17 cellular contexts compared by ENCODE assay signal in genomic region chr2:184272040-184272439, GRCh38.
"Had no signal": no experiment of that assay in that cellular context is flagged by ENCODE, and none has a peak within 500 bp of the region (broad histone marks: within the 10 kb centered on the region; RNA-seq: fewer than 3 reads in every experiment).

No MANE protein-coding gene starts in this region.

- ATAC-seq: activated CD8-positive, alpha-beta T cell treated with anti-CD3 and anti-CD28 coated beads for 36 hours; activated T-helper 17 cell treated with anti-CD3 and anti-CD28 coated beads, Interleukin-2, amount 50 U/mL, for 72 hours; effector memory CD8-positive, alpha-beta T cell had no signal

- H3K4me3 ChIP-seq: cardiac muscle cell, lung, tibial nerve had no signal

- DNase-seq: activated CD4-positive, alpha-beta T cell treated with anti-CD3 and anti-CD28 coated beads, Interleukin-2, amount 10 ng/mL, durations not matched to agents 24 days and 14 days; activated CD8-positive, alpha-beta T cell treated with anti-CD3 and anti-CD28 coated beads for 36 hours; activated naive CD4-positive, alpha-beta T cell; activated naive CD8-positive, alpha-beta T cell treated with anti-CD3 and anti-CD28 coated beads, Interleukin-2, amount 10 ng/mL, durations not matched to agents 7 days and 5 days; activated T-cell treated with anti-CD3 and anti-CD28 coated beads, Interleukin-2, amount 50 U/mL, for 1 hour; amygdala; dermis blood vessel endothelial cell; effector memory CD8-positive, alpha-beta T cell; posterior cingulate gyrus; retina; stimulated activated CD4-positive, alpha-beta T cell treated with anti-CD3 and anti-CD28 coated beads, Interleukin-2, amount 100 ng/mL, for 24 hours; stimulated activated naive CD4-positive, alpha-beta T cell treated with Interleukin-2 at 50 U/mL for 16 hours had no signal

- H3K27ac ChIP-seq: cardiac muscle cell, tibial nerve had no signal

- H3K9me3 ChIP-seq: tibial nerve had no signal

- H3K27me3 ChIP-seq: cardiac muscle cell, tibial nerve had no signal

- FAIRE-seq: urothelium cell line had no signal

- H3K4me1 ChIP-seq: tibial nerve had no signal

- H3K36me3 ChIP-seq: cardiac muscle cell, tibial nerve had no signal
